Comparison of ENCODE assay signal across 37 cellular contexts in genomic region chr10:11513727-11514126, GRCh38.
"Had no signal": no experiment of that assay in that cellular context is flagged by ENCODE, and none has a peak within 500 bp of the region (broad histone marks: within the 10 kb centered on the region; RNA-seq: fewer than 3 reads in every experiment).

No MANE protein-coding gene starts in this region.

- H3K36me3 Mint-ChIP-seq: activated CD4-positive, alpha-beta memory T cell treated with anti-CD3 and anti-CD28 coated beads for 36 hours; activated naive CD4-positive, alpha-beta T cell treated with anti-CD3 and anti-CD28 coated beads, Interleukin-2, amount 50 U/mL, for 72 hours had no signal

- H3K9me3 Mint-ChIP-seq: activated B cell treated with CpG ODN at 0.5 μM for 24 hours; activated CD4-positive, alpha-beta memory T cell treated with anti-CD3 and anti-CD28 coated beads for 36 hours; activated CD4-positive, alpha-beta T cell treated with anti-CD3 and anti-CD28 coated beads, Interleukin-2, amount 10 ng/mL, durations not matched to agents 24 days and 14 days; activated CD8-positive, alpha-beta T cell treated with anti-CD3 and anti-CD28 coated beads for 36 hours; activated naive CD4-positive, alpha-beta T cell treated with anti-CD3 and anti-CD28 coated beads for 36 hours; activated naive CD4-positive, alpha-beta T cell treated with anti-CD3 and anti-CD28 coated beads, Interleukin-2, amount 50 U/mL, for 72 hours; activated naive CD8-positive, alpha-beta T cell treated with anti-CD3 and anti-CD28 coated beads for 36 hours; activated T-cell treated with anti-CD3 and anti-CD28 coated beads, Interleukin-2, amount 50 U/mL, for 4 hours; activated T-cell treated with anti-CD3 and anti-CD28 coated beads, Interleukin-2, amount 50 U/mL, for 72 hours; activated T-helper 1 cell treated with anti-CD3 and anti-CD28 coated beads, Interleukin-12 subunit alpha, Interleukin-12 subunit beta, Interleukin-2, Interleukin-4 antibody, amounts not matched to agents 30 ng/mL and 10 ng/mL and 1 ng/mL, durations not matched to agents 14 hours and 24 hours and 36 hours; activated T-helper 17 cell treated with anti-CD3 and anti-CD28 coated beads, Interleukin-2, amount 50 U/mL, for 72 hours; T-helper 1 cell treated with Interleukin-12 subunit alpha and Interleukin-12 subunit beta and Interleukin-4 antibody, amounts not matched to agents 30 μg/mL and 1 μg/mL, for 36 hours; T-helper 2 cell treated with Interferon-gamma antibody and Interleukin-4, amounts not matched to agents 5 μg/mL and 100 μg/mL, for 36 hours had no signal

- ATAC-seq: activated CD8-positive, alpha-beta T cell treated with anti-CD3 and anti-CD28 coated beads for 36 hours; activated naive CD4-positive, alpha-beta T cell treated with anti-CD3 and anti-CD28 coated beads, Interleukin-2, amount 50 U/mL, for 72 hours; activated T-cell treated with anti-CD3 and anti-CD28 coated beads, Interleukin-2, amount 50 U/mL, for 4 hours; activated T-cell treated with anti-CD3 and anti-CD28 coated beads, Interleukin-2, amount 50 U/mL, for 72 hours; activated T-helper 17 cell treated with anti-CD3 and anti-CD28 coated beads, Interleukin-2, amount 50 U/mL, for 72 hours; body of pancreas had no signal

- H3K27me3 ChIP-seq: adrenal gland, body of pancreas, brain microvascular endothelial cell, breast epithelium had no signal

- H3K27ac ChIP-seq: adrenal gland, body of pancreas, brain microvascular endothelial cell, breast epithelium, VCaP had no signal

- H3K4me1 ChIP-seq: breast epithelium had no signal

- H3K4me3 Mint-ChIP-seq: activated B cell treated with CpG ODN at 0.5 μM for 24 hours; activated CD4-positive, alpha-beta memory T cell treated with anti-CD3 and anti-CD28 coated beads for 36 hours; activated CD4-positive, alpha-beta T cell treated with anti-CD3 and anti-CD28 coated beads, Interleukin-2, amount 10 ng/mL, durations not matched to agents 24 days and 14 days; activated CD8-positive, alpha-beta T cell treated with anti-CD3 and anti-CD28 coated beads for 36 hours; activated naive CD4-positive, alpha-beta T cell treated with anti-CD3 and anti-CD28 coated beads for 36 hours; activated naive CD8-positive, alpha-beta T cell treated with anti-CD3 and anti-CD28 coated beads for 36 hours; activated T-cell treated with anti-CD3 and anti-CD28 coated beads, Interleukin-2, amount 50 U/mL, for 4 hours; activated T-cell treated with anti-CD3 and anti-CD28 coated beads, Interleukin-2, amount 50 U/mL, for 72 hours; activated T-helper 1 cell treated with anti-CD3 and anti-CD28 coated beads, Interleukin-12 subunit alpha, Interleukin-12 subunit beta, Interleukin-2, Interleukin-4 antibody, amounts not matched to agents 30 ng/mL and 10 ng/mL and 1 ng/mL, durations not matched to agents 14 hours and 24 hours and 36 hours; activated T-helper 17 cell treated with anti-CD3 and anti-CD28 coated beads, Interleukin-2, amount 50 U/mL, for 72 hours; T-helper 1 cell treated with Interleukin-12 subunit alpha and Interleukin-12 subunit beta and Interleukin-4 antibody, amounts not matched to agents 30 μg/mL and 1 μg/mL, for 36 hours; T-helper 2 cell treated with Interferon-gamma antibody and Interleukin-4, amounts not matched to agents 5 μg/mL and 100 μg/mL, for 36 hours had no signal

- FAIRE-seq: astrocyte, TTC549 had no signal

- DNase-seq: activated B cell treated with CpG ODN at 0.5 μM for 24 hours; activated CD4-positive, alpha-beta memory T cell treated with anti-CD3 and anti-CD28 coated beads for 36 hours; activated CD4-positive, alpha-beta T cell treated with anti-CD3 and anti-CD28 coated beads for 4 hours; activated CD4-positive, alpha-beta T cell treated with anti-CD3 and anti-CD28 coated beads, Interleukin-2, amount 10 ng/mL, durations not matched to agents 24 days and 14 days; activated CD4-positive, alpha-beta T cell treated with anti-CD3 and anti-CD28 coated beads, Interleukin-2, amount 50 U/mL, for 1 hour; activated CD4-positive, alpha-beta T cell treated with anti-CD3 and anti-CD28 coated beads, Interleukin-2, amount 50 U/mL, for 4 hours; activated CD4-positive, CD25-positive, alpha-beta regulatory T cell treated with anti-CD3 and anti-CD28 coated beads, Interleukin-2, amount 50 U/mL, for 72 hours; activated CD8-positive, alpha-beta memory T cell treated with anti-CD3 and anti-CD28 coated beads, Interleukin-2, amount 50 U/mL, for 4 hours; activated CD8-positive, alpha-beta T cell treated with anti-CD3 and anti-CD28 coated beads for 36 hours; activated effector memory CD4-positive, alpha-beta T cell treated with anti-CD3 and anti-CD28 coated beads, Interleukin-2, amount 50 U/mL, for 16 hours; activated gamma-delta T cell treated with Interleukin-2 at 50 U/mL for 16 hours; activated naive CD4-positive, alpha-beta T cell; activated naive CD4-positive, alpha-beta T cell treated with anti-CD3 and anti-CD28 coated beads for 36 hours; activated naive CD4-positive, alpha-beta T cell treated with anti-CD3 and anti-CD28 coated beads, Interleukin-2, amount 50 U/mL, for 16 hours; activated naive CD8-positive, alpha-beta T cell treated with anti-CD3 and anti-CD28 coated beads for 36 hours; activated T-cell treated with anti-CD3 and anti-CD28 coated beads for 4 hours; activated T-cell treated with anti-CD3 and anti-CD28 coated beads, Interleukin-2, amount 50 U/mL, for 1 hour; activated T-cell treated with anti-CD3 and anti-CD28 coated beads, Interleukin-2, amount 50 U/mL, for 4 hours; activated T-cell treated with anti-CD3 and anti-CD28 coated beads, Interleukin-2, amount 50 U/mL, for 72 hours; amniotic stem cell; aorta; body of pancreas; brain microvascular endothelial cell; central memory CD4-positive, alpha-beta T cell; T-helper 1 cell; T-helper 2 cell; T-helper 9 cell had no signal

- H3K27me3 Mint-ChIP-seq: activated B cell treated with CpG ODN at 0.5 μM for 24 hours; activated CD8-positive, alpha-beta T cell treated with anti-CD3 and anti-CD28 coated beads for 36 hours; activated naive CD8-positive, alpha-beta T cell treated with anti-CD3 and anti-CD28 coated beads for 36 hours had no signal

- H3K4me3 ChIP-seq: adrenal gland, body of pancreas, breast epithelium had no signal

- H3K9me3 ChIP-seq: adrenal gland, body of pancreas, breast epithelium had no signal

- H3K27ac Mint-ChIP-seq: activated B cell treated with CpG ODN at 0.5 μM for 24 hours; activated CD4-positive, alpha-beta memory T cell treated with anti-CD3 and anti-CD28 coated beads for 36 hours; activated CD4-positive, alpha-beta T cell treated with anti-CD3 and anti-CD28 coated beads, Interleukin-2, amount 10 ng/mL, durations not matched to agents 24 days and 14 days; activated CD8-positive, alpha-beta T cell treated with anti-CD3 and anti-CD28 coated beads for 36 hours; activated naive CD4-positive, alpha-beta T cell treated with anti-CD3 and anti-CD28 coated beads for 36 hours; activated naive CD4-positive, alpha-beta T cell treated with anti-CD3 and anti-CD28 coated beads, Interleukin-2, amount 50 U/mL, for 72 hours; activated naive CD8-positive, alpha-beta T cell treated with anti-CD3 and anti-CD28 coated beads for 36 hours; activated T-cell treated with anti-CD3 and anti-CD28 coated beads, Interleukin-2, amount 50 U/mL, for 72 hours; activated T-helper 1 cell treated with anti-CD3 and anti-CD28 coated beads, Interleukin-12 subunit alpha, Interleukin-12 subunit beta, Interleukin-2, Interleukin-4 antibody, amounts not matched to agents 30 ng/mL and 10 ng/mL and 1 ng/mL, durations not matched to agents 14 hours and 24 hours and 36 hours; activated T-helper 17 cell treated with anti-CD3 and anti-CD28 coated beads, Interleukin-2, amount 50 U/mL, for 72 hours; T-helper 1 cell treated with Interleukin-12 subunit alpha and Interleukin-12 subunit beta and Interleukin-4 antibody, amounts not matched to agents 30 μg/mL and 1 μg/mL, for 36 hours; T-helper 2 cell treated with Interferon-gamma antibody and Interleukin-4, amounts not matched to agents 5 μg/mL and 100 μg/mL, for 36 hours had no signal

- H3K36me3 ChIP-seq: adrenal gland, brain microvascular endothelial cell, breast epithelium had no signal
